29 cellular contexts compared by ENCODE assay signal in the genomic region with DNA sequence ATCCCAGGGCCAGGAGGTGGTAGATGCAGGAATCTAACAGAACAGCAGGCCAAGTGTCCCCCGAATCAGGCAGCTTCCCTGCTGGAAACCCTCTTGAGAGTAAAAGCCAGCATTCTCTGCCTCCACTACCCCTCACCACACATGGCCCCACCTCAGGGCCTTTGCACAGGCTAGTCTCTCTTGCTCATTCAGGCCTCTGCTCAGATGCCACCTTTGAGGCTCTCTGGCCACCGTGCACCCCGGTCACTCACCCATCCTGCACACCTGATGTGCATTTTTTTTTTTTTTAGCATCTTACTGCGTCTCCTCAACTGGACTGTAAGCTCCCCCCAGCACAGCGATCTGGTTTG. TPM values are rescaled to one million over a fixed set of nuclear protein-coding genes. Genes with fewer than 3 reads are reported as not detected.
DNase-seq lines count a peak whose midpoint lies in the region; ATAC-seq, FAIRE-seq and TF ChIP-seq lines count a peak whose summit lies in the region.
"Had no signal": no experiment of that assay in that cellular context is flagged by ENCODE, and none has a peak within 500 bp of the region (broad histone marks: within the 10 kb centered on the region; RNA-seq: fewer than 3 reads in every experiment).

No MANE protein-coding gene starts in this region.

- no peak overlapping the region for H2AK5ac ChIP-seq in H9 (ENCODE audit: insufficient read length, low read length)

- no peak overlapping the region for H3K18ac ChIP-seq in H9 (ENCODE audit: insufficient read length, low read depth, low read length)

- no peaks in the 10 kb centered on the region for H3K23me2 ChIP-seq in H9 (ENCODE audit: insufficient read length, low read depth, low read length, poor library complexity, severe bottlenecking)

- H3K27ac ChIP-seq in H9 (ENCODE audit: insufficient read length, low read depth, low read length) = no peak overlapping the region
- no peak overlapping the region for H3K27ac ChIP-seq in astrocyte (ENCODE audit: low read depth, low read length)
- H3K27ac ChIP-seq: dorsolateral prefrontal cortex, GM23248, left ventricle myocardium inferior, parathyroid adenoma had no signal

- no peak overlapping the region for H3K9ac ChIP-seq in H9 (ENCODE audit: extremely low read depth, insufficient read length, low read length)
- H3K9ac ChIP-seq in astrocyte (ENCODE audit: low read length) = no peak overlapping the region
- H3K9ac ChIP-seq: GM23248, parathyroid adenoma had no signal

- TF ChIP-seq CTCF in H9 (conservative IDR thresholded peaks at IDR 0.05) = no peak
- TF ChIP-seq CTCF in astrocyte (IDR thresholded peaks at IDR 0.05; ENCODE audit: insufficient read depth, low read depth, low read length) = no peak

- H3K79me1 ChIP-seq in H9 (ENCODE audit: insufficient read depth, low read depth, low read length, poor library complexity, severe bottlenecking) = no peaks in the 10 kb centered on the region

- H3K4me3 Mint-ChIP-seq in H9 = peak overlapping the region; percentile 49 to 62; a peak in 4 of 5 replicates
- peak overlapping the region; percentile 9 for H3K4me3 Mint-ChIP-seq in astrocyte (ENCODE audit: unreplicated experiment)
- H3K4me3 Mint-ChIP-seq in immature natural killer cell = peak overlapping the region in 3 of 5 donors; percentile 33 to 44 (median 43)
- no peak overlapping the region for H3K4me3 Mint-ChIP-seq in stimulated activated effector memory CD8-positive, alpha-beta T cell treated with anti-CD3 and anti-CD28 coated beads, Interleukin-12 subunit alpha, Interleukin-12 subunit beta, amount 100 ng/mL, for 72 hours
- no peak overlapping the region for H3K4me3 Mint-ChIP-seq in activated CD8-positive, alpha-beta memory T cell treated with anti-CD3 and anti-CD28 coated beads, Interleukin-2, amount 10 ng/mL, durations not matched to agents 7 days and 5 days
- no peak overlapping the region for H3K4me3 Mint-ChIP-seq in activated CD4-positive, alpha-beta T cell treated with anti-CD3 and anti-CD28 coated beads, Interleukin-2, amount 10 ng/mL, durations not matched to agents 24 days and 14 days
- H3K4me3 Mint-ChIP-seq: activated naive CD8-positive, alpha-beta T cell treated with anti-CD3 and anti-CD28 coated beads, Interleukin-2, amount 50 U/mL, for 24 hours; activated T-cell treated with anti-CD3 and anti-CD28 coated beads, Interleukin-2, amount 50 U/mL, for 24 hours; CD14-positive monocyte; naive thymus-derived CD4-positive, alpha-beta T cell; stimulated activated memory B cell treated with anti-CD40 and anti-IgM and Interleukin-4, amounts not matched to agents 10 μg/mL and 1 μg/mL and 100 μg/mL, for 72 hours had no signal

- peak overlapping the region; percentile 46 to 83 (median 53); a peak in 6 of 7 replicates for H3K27ac Mint-ChIP-seq in H9
- no peak overlapping the region for H3K27ac Mint-ChIP-seq in astrocyte (ENCODE audit: unreplicated experiment)
- H3K27ac Mint-ChIP-seq in immature natural killer cell = peak overlapping the region; percentile 14 to 88 (median 66)
- peak overlapping the region; percentile 17 for H3K27ac Mint-ChIP-seq in stimulated activated effector memory CD8-positive, alpha-beta T cell treated with anti-CD3 and anti-CD28 coated beads, Interleukin-12 subunit alpha, Interleukin-12 subunit beta, amount 100 ng/mL, for 72 hours
- no peak overlapping the region for H3K27ac Mint-ChIP-seq in activated CD8-positive, alpha-beta memory T cell treated with anti-CD3 and anti-CD28 coated beads, Interleukin-2, amount 10 ng/mL, durations not matched to agents 7 days and 5 days
- no peak overlapping the region for H3K27ac Mint-ChIP-seq in activated CD4-positive, alpha-beta T cell treated with anti-CD3 and anti-CD28 coated beads, Interleukin-2, amount 10 ng/mL, durations not matched to agents 24 days and 14 days
- H3K27ac Mint-ChIP-seq: activated naive CD8-positive, alpha-beta T cell treated with anti-CD3 and anti-CD28 coated beads, Interleukin-2, amount 50 U/mL, for 24 hours; activated T-cell treated with anti-CD3 and anti-CD28 coated beads, Interleukin-2, amount 50 U/mL, for 24 hours; stimulated activated memory B cell treated with anti-CD40 and anti-IgM and Interleukin-4, amounts not matched to agents 10 μg/mL and 1 μg/mL and 100 μg/mL, for 72 hours had no signal

- peak overlapping the region; percentile 31 for H3K4me2 ChIP-seq in H9 (ENCODE audit: insufficient read depth, insufficient read length, low read length)
- no peak overlapping the region for H3K4me2 ChIP-seq in astrocyte (ENCODE audit: low read length)

- peaks cover 5 to 6% (median 6%) of the 10 kb centered on the region in 3 experiments; a peak in 6 of 7 replicates for H3K36me3 Mint-ChIP-seq in H9 (ENCODE audit: insufficient read depth in 1 of 3, low read depth in 3 of 3)
- no peaks in the 10 kb centered on the region for H3K36me3 Mint-ChIP-seq in astrocyte (ENCODE audit: low read depth, unreplicated experiment)
- H3K36me3 Mint-ChIP-seq in immature natural killer cell = peaks cover 0 to 5% (median 0%) of the 10 kb centered on the region in 3 donors
- H3K36me3 Mint-ChIP-seq in stimulated activated effector memory CD8-positive, alpha-beta T cell treated with anti-CD3 and anti-CD28 coated beads, Interleukin-12 subunit alpha, Interleukin-12 subunit beta, amount 100 ng/mL, for 72 hours = no peaks in the 10 kb centered on the region
- H3K36me3 Mint-ChIP-seq in activated CD8-positive, alpha-beta memory T cell treated with anti-CD3 and anti-CD28 coated beads, Interleukin-2, amount 10 ng/mL, durations not matched to agents 7 days and 5 days = no peaks in the 10 kb centered on the region
- no peaks in the 10 kb centered on the region for H3K36me3 Mint-ChIP-seq in activated CD4-positive, alpha-beta T cell treated with anti-CD3 and anti-CD28 coated beads, Interleukin-2, amount 10 ng/mL, durations not matched to agents 24 days and 14 days (ENCODE audit: low read depth)

- no peak overlapping the region for H2BK12ac ChIP-seq in H9 (ENCODE audit: insufficient read length, low read depth, low read length)

- peaks cover 87 to 95% of the 10 kb centered on the region in 2 experiments for H3K4me1 Mint-ChIP-seq in H9
- peaks cover 20% of the 10 kb centered on the region for H3K4me1 Mint-ChIP-seq in astrocyte (ENCODE audit: low read depth, unreplicated experiment)
- peaks cover 89% of the 10 kb centered on the region in 2 donors for H3K4me1 Mint-ChIP-seq in immature natural killer cell
- peaks cover 67% of the 10 kb centered on the region for H3K4me1 Mint-ChIP-seq in stimulated activated effector memory CD8-positive, alpha-beta T cell treated with anti-CD3 and anti-CD28 coated beads, Interleukin-12 subunit alpha, Interleukin-12 subunit beta, amount 100 ng/mL, for 72 hours
- H3K4me1 Mint-ChIP-seq in activated CD8-positive, alpha-beta memory T cell treated with anti-CD3 and anti-CD28 coated beads, Interleukin-2, amount 10 ng/mL, durations not matched to agents 7 days and 5 days = no peaks in the 10 kb centered on the region
- peaks cover 3% of the 10 kb centered on the region for H3K4me1 Mint-ChIP-seq in activated CD4-positive, alpha-beta T cell treated with anti-CD3 and anti-CD28 coated beads, Interleukin-2, amount 10 ng/mL, durations not matched to agents 24 days and 14 days

- no peak overlapping the region for H3K4me3 ChIP-seq in astrocyte (ENCODE audit: insufficient read depth, low read depth, low read length)
- H3K4me3 ChIP-seq: dorsolateral prefrontal cortex, GM12878, GM23248, left ventricle myocardium inferior had no signal

- peaks cover 0 to 2% of the 10 kb centered on the region in 2 experiments; a peak in 2 of 5 replicates for H3K9me3 Mint-ChIP-seq in H9
- peaks cover 3% of the 10 kb centered on the region for H3K9me3 Mint-ChIP-seq in astrocyte (ENCODE audit: unreplicated experiment)
- H3K9me3 Mint-ChIP-seq in immature natural killer cell = no peaks in the 10 kb centered on the region
- H3K9me3 Mint-ChIP-seq in stimulated activated effector memory CD8-positive, alpha-beta T cell treated with anti-CD3 and anti-CD28 coated beads, Interleukin-12 subunit alpha, Interleukin-12 subunit beta, amount 100 ng/mL, for 72 hours = no peaks in the 10 kb centered on the region
- H3K9me3 Mint-ChIP-seq in activated CD8-positive, alpha-beta memory T cell treated with anti-CD3 and anti-CD28 coated beads, Interleukin-2, amount 10 ng/mL, durations not matched to agents 7 days and 5 days (ENCODE audit: low read depth) = no peaks in the 10 kb centered on the region
- H3K9me3 Mint-ChIP-seq in activated CD4-positive, alpha-beta T cell treated with anti-CD3 and anti-CD28 coated beads, Interleukin-2, amount 10 ng/mL, durations not matched to agents 24 days and 14 days = no peaks in the 10 kb centered on the region
- H3K9me3 Mint-ChIP-seq: activated naive CD8-positive, alpha-beta T cell treated with anti-CD3 and anti-CD28 coated beads, Interleukin-2, amount 50 U/mL, for 24 hours; activated T-cell treated with anti-CD3 and anti-CD28 coated beads, Interleukin-2, amount 50 U/mL, for 24 hours; CD14-positive monocyte; naive thymus-derived CD4-positive, alpha-beta T cell; stimulated activated memory B cell treated with anti-CD40 and anti-IgM and Interleukin-4, amounts not matched to agents 10 μg/mL and 1 μg/mL and 100 μg/mL, for 72 hours had no signal

- peaks cover 33% of the 10 kb centered on the region for H3K27me3 Mint-ChIP-seq in H9 (ENCODE audit: low read depth)
- H3K27me3 Mint-ChIP-seq in astrocyte (ENCODE audit: low read depth, unreplicated experiment) = peaks cover 8% of the 10 kb centered on the region
- H3K27me3 Mint-ChIP-seq in immature natural killer cell (ENCODE audit: low read depth in 3 of 3) = peaks cover 0 to 12% (median 11%) of the 10 kb centered on the region in 3 donors
- no peaks in the 10 kb centered on the region for H3K27me3 Mint-ChIP-seq in activated CD8-positive, alpha-beta memory T cell treated with anti-CD3 and anti-CD28 coated beads, Interleukin-2, amount 10 ng/mL, durations not matched to agents 7 days and 5 days
- H3K27me3 Mint-ChIP-seq in activated CD4-positive, alpha-beta T cell treated with anti-CD3 and anti-CD28 coated beads, Interleukin-2, amount 10 ng/mL, durations not matched to agents 24 days and 14 days = no peaks in the 10 kb centered on the region
- H3K27me3 Mint-ChIP-seq: activated naive CD8-positive, alpha-beta T cell treated with anti-CD3 and anti-CD28 coated beads, Interleukin-2, amount 50 U/mL, for 24 hours; activated T-cell treated with anti-CD3 and anti-CD28 coated beads, Interleukin-2, amount 50 U/mL, for 24 hours; naive thymus-derived CD4-positive, alpha-beta T cell; stimulated activated memory B cell treated with anti-CD40 and anti-IgM and Interleukin-4, amounts not matched to agents 10 μg/mL and 1 μg/mL and 100 μg/mL, for 72 hours had no signal

- no peak for ATAC-seq in stimulated activated effector memory CD8-positive, alpha-beta T cell treated with anti-CD3 and anti-CD28 coated beads, Interleukin-12 subunit alpha, Interleukin-12 subunit beta, amount 100 ng/mL, for 72 hours
- ATAC-seq in activated CD8-positive, alpha-beta memory T cell treated with anti-CD3 and anti-CD28 coated beads, Interleukin-2, amount 10 ng/mL, durations not matched to agents 7 days and 5 days = no peak
- ATAC-seq in GM19463 (IDR thresholded peaks at IDR 0.05; ENCODE audit: unreplicated experiment) (no peak), HG02884 (IDR thresholded peaks at IDR 0.05; ENCODE audit: unreplicated experiment) (no peak)
- ATAC-seq: activated naive CD8-positive, alpha-beta T cell treated with anti-CD3 and anti-CD28 coated beads, Interleukin-2, amount 50 U/mL, for 24 hours; GM12878; naive thymus-derived CD4-positive, alpha-beta T cell; right cardiac atrium; SK-N-SH treated with all-trans-retinoic acid at 6 μM for 48 hours; stimulated activated memory B cell treated with anti-CD40 and anti-IgM and Interleukin-4, amounts not matched to agents 10 μg/mL and 1 μg/mL and 100 μg/mL, for 72 hours had no signal

- H4K91ac ChIP-seq in H9 (ENCODE audit: insufficient read length, low read depth, low read length) = no peak overlapping the region

- H2AFZ ChIP-seq in H9 (ENCODE audit: low read length) = no peak overlapping the region
- no peak overlapping the region for H2AFZ ChIP-seq in astrocyte (ENCODE audit: low read depth, low read length)
- H2AFZ ChIP-seq: GM23248, parathyroid adenoma had no signal

- H2BK5ac ChIP-seq in H9 (ENCODE audit: insufficient read length, low read length) = no peak overlapping the region

- no peak overlapping the region for H2BK120ac ChIP-seq in H9 (ENCODE audit: low read depth, low read length, poor library complexity, severe bottlenecking)

- CTCF ChIA-PET in activated CD8-positive, alpha-beta memory T cell treated with anti-CD3 and anti-CD28 coated beads, Interleukin-2, amount 10 ng/mL, durations not matched to agents 7 days and 5 days (lab: Charles Lee) = interaction anchor here (1.0 to 1.5 kb wide), 3 partner anchors 9 to 334 kb away, joined by 3 read pairs; no protein-coding TSS in a partner anchor

- no peak overlapping the region for H3K4ac ChIP-seq in H9 (ENCODE audit: low read depth, low read length)

- H4K20me1 ChIP-seq in H9 (ENCODE audit: control insufficient read depth, insufficient read depth, insufficient read length) (no peaks in the 10 kb centered on the region), astrocyte (ENCODE audit: insufficient read depth, low read length) (peaks cover 94% of the 10 kb centered on the region)

- H3K79me2 ChIP-seq in H9 (ENCODE audit: insufficient read depth, low read length) = peaks cover 2% of the 10 kb centered on the region; the same call in 1 of the 2 replicates
- peaks cover 52% of the 10 kb centered on the region for H3K79me2 ChIP-seq in astrocyte (ENCODE audit: insufficient read depth, low read length)

- H3K27me3 ChIP-seq in H9 (ENCODE audit: insufficient read depth, low read length) (no peaks in the 10 kb centered on the region; the same call in 1 of the 2 replicates), astrocyte (ENCODE audit: insufficient read depth, low read length) (no peaks in the 10 kb centered on the region)

- no peak overlapping the region for H4K5ac ChIP-seq in H9 (ENCODE audit: insufficient read length, low read depth, low read length)

- H3K56ac ChIP-seq in H9 (ENCODE audit: insufficient read length, low read depth, low read length) = no peak overlapping the region

- H3K36me3 ChIP-seq in astrocyte (ENCODE audit: insufficient read depth, low read length) = no peaks in the 10 kb centered on the region
- H3K36me3 ChIP-seq: left ventricle myocardium inferior had no signal

- no peak overlapping the region for H4K8ac ChIP-seq in H9 (replicated peaks; ENCODE audit: insufficient read length, low read depth, low read length)

- intact Hi-C loops in activated CD4-positive, alpha-beta T cell treated with anti-CD3 and anti-CD28 coated beads, Interleukin-2, amount 10 ng/mL, durations not matched to agents 24 days and 14 days (cut with micrococcal nuclease) = no loop called here

- FAIRE-seq in astrocyte (lab: Jason Lieb, UNC) = no peak
- FAIRE-seq: D721Med, endothelial cell of umbilical vein, GM12878 had no signal

- H2BK20ac ChIP-seq in H9 (ENCODE audit: low read depth, low read length, poor library complexity, severe bottlenecking) = no peak overlapping the region

- no peak overlapping the region for H3K23ac ChIP-seq in H9 (ENCODE audit: insufficient read length, low read depth, low read length)

- H3T11ph ChIP-seq in H9 (ENCODE audit: low read length) = no peak overlapping the region

- WGBS in H9 (ENCODE audit: extremely low coverage, insufficient read length, low lambda C conversion rate) = no CpG with 5 or more reads among the region's 5 CpGs

- H3K9me3 ChIP-seq in H9 (ENCODE audit: control insufficient read depth, low read depth, low read length) (no peaks in the 10 kb centered on the region), astrocyte (ENCODE audit: insufficient read depth, low read depth, low read length) (no peaks in the 10 kb centered on the region)
- H3K9me3 ChIP-seq: left ventricle myocardium inferior had no signal

- DNase-seq in H9 (no peak), astrocyte (ENCODE audit: low read depth) (no peak), immature natural killer cell (no peak)
- DNase-seq in stimulated activated effector memory CD8-positive, alpha-beta T cell treated with anti-CD3 and anti-CD28 coated beads, Interleukin-12 subunit alpha, Interleukin-12 subunit beta, amount 100 ng/mL, for 72 hours (ENCODE audit: low spot score in 2 of 2) = no peak
- DNase-seq in activated CD8-positive, alpha-beta memory T cell treated with anti-CD3 and anti-CD28 coated beads, Interleukin-2, amount 10 ng/mL, durations not matched to agents 7 days and 5 days = no peak
- DNase-seq in activated CD4-positive, alpha-beta T cell treated with anti-CD3 and anti-CD28 coated beads, Interleukin-2, amount 10 ng/mL, durations not matched to agents 24 days and 14 days = no peak
- DNase-seq: activated CD4-positive, alpha-beta T cell treated with anti-CD3 and anti-CD28 coated beads for 48 hours; activated gamma-delta T cell treated with Interleukin-2 at 50 U/mL for 16 hours; activated naive CD8-positive, alpha-beta T cell treated with anti-CD3 and anti-CD28 coated beads, Interleukin-2, amount 50 U/mL, for 24 hours; activated T-cell treated with anti-CD3 and anti-CD28 coated beads, Interleukin-2, amount 50 U/mL, for 24 hours; dorsolateral prefrontal cortex; EL; GM23248; islet precursor cell; Kasumi-1; left ventricle myocardium inferior; naive thymus-derived CD4-positive, alpha-beta T cell; NCI-H1436 treated with DMSO at 0.1 percent for 48 hours; right cardiac atrium; stimulated activated CD4-positive, alpha-beta T cell treated with anti-CD3 and anti-CD28 coated beads, Interleukin-4, amount 100 ng/mL, for 24 hours had no signal

- H3K14ac ChIP-seq in H9 (ENCODE audit: insufficient read depth, low read length) = no peak overlapping the region

- no peak overlapping the region for H2BK15ac ChIP-seq in H9 (ENCODE audit: low read depth, low read length)

- H3K4me1 ChIP-seq in H9 (ENCODE audit: insufficient read depth, low read length) = peaks cover 20% of the 10 kb centered on the region
- H3K4me1 ChIP-seq in astrocyte (ENCODE audit: insufficient read depth, low read length) = peaks cover 27% of the 10 kb centered on the region

RNA-seq across cellular contexts. Expression of gene GSE1, which starts 34.5 kb away (rescaled TPM):
- 123 and 125 TPM in 2 replicates for total RNA-seq in H9 (2021)
- 30.1 and 35.0 TPM in 2 replicates for total RNA-seq in astrocyte
- 1 to 10 TPM in 2 of 3 donors, under 1 TPM in 1; 0.15 to 9.4 (median 2.9) TPM for polyA plus RNA-seq in immature natural killer cell
- 10 to 100 TPM; 43.1 to 55.1 TPM for total RNA-seq in activated CD8-positive, alpha-beta memory T cell treated with anti-CD3 and anti-CD28 coated beads, Interleukin-2, amount 10 ng/mL, durations not matched to agents 7 days and 5 days
- 34.1 and 37.5 TPM in 2 replicates for total RNA-seq in activated CD4-positive, alpha-beta T cell treated with anti-CD3 and anti-CD28 coated beads, Interleukin-2, amount 10 ng/mL, durations not matched to agents 24 days and 14 days

Comparison
In these comparisons a context has a peak if more than half of its experiments do, and no peak if none do; other contexts are left out.
1. H3K27ac Mint-ChIP-seq: peak in H9 (3 of 3), immature natural killer cell (6 of 6) and stimulated activated effector memory CD8-positive, alpha-beta T cell treated with anti-CD3 and anti-CD28 coated beads, Interleukin-12 subunit alpha, Interleukin-12 subunit beta, amount 100 ng/mL, for 72 hours (single experiment); none in astrocyte (single experiment), activated CD8-positive, alpha-beta memory T cell treated with anti-CD3 and anti-CD28 coated beads, Interleukin-2, amount 10 ng/mL, durations not matched to agents 7 days and 5 days (single experiment) and activated CD4-positive, alpha-beta T cell treated with anti-CD3 and anti-CD28 coated beads, Interleukin-2, amount 10 ng/mL, durations not matched to agents 24 days and 14 days (single experiment).
2. H3K4me3 Mint-ChIP-seq: peak in H9 (2 of 2), astrocyte (single experiment) and immature natural killer cell (3 of 5); none in stimulated activated effector memory CD8-positive, alpha-beta T cell treated with anti-CD3 and anti-CD28 coated beads, Interleukin-12 subunit alpha, Interleukin-12 subunit beta, amount 100 ng/mL, for 72 hours (single experiment), activated CD8-positive, alpha-beta memory T cell treated with anti-CD3 and anti-CD28 coated beads, Interleukin-2, amount 10 ng/mL, durations not matched to agents 7 days and 5 days (single experiment) and activated CD4-positive, alpha-beta T cell treated with anti-CD3 and anti-CD28 coated beads, Interleukin-2, amount 10 ng/mL, durations not matched to agents 24 days and 14 days (single experiment).